In the genomic region with DNA sequence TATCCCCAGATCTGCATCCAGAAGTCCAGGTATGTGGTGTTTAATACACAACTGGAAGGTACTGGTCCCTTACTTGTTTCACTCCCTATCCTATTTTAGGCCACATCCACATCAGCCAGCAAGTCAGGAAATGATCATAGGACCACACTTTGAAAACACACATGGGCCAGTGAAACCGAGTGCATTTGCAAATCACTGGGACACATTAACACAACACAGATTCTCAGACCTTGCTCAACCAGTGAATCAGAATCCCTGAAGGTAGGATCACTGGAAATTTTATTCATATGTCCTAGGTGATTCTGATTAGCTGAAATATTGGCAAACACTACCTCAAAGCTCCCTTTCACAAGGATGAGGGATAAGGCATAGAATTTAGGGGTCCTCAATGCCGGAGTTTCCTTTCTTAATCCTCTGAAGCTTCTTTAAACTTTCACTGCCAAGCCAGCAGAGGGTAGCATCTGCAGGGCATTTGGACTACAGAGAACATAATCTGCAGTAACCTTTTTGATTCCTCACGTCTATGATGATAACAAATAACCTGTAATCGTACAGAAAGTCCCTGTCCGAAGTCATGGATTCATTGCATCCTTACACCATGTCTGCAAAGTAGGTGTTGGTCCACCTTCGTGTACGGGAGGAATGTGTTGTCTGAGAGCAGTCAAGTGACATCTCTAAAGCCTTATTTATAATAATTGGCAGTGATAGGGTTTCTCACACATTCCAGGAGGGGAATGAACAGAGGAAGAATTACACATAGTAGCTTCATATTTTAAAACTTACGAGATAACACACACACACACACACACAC, we compare ENCODE assay signal across 11 cellular contexts. TPM values are rescaled to one million over a fixed set of nuclear protein-coding genes. Genes with fewer than 3 reads are reported as not detected.
A peak's percentile ranks its signal among the peaks of the same experiment; 100 is the strongest.
DNase-seq lines count a peak whose midpoint lies in the region; ATAC-seq, FAIRE-seq and TF ChIP-seq lines count a peak whose summit lies in the region.
"Had no signal": no experiment of that assay in that cellular context is flagged by ENCODE, and none has a peak within 500 bp of the region (broad histone marks: within the 10 kb centered on the region; RNA-seq: fewer than 3 reads in every experiment).

No MANE protein-coding gene starts in this region.

- H3K27me3 ChIP-seq in HCT116 (ENCODE audit: insufficient read depth, low read length) (no peaks in the 10 kb centered on the region), mammary epithelial cell (ENCODE audit: insufficient read depth, low read length) (no peaks in the 10 kb centered on the region), Peyer's patch (no peaks in the 10 kb centered on the region)

- H3K9ac ChIP-seq in HCT116 (ENCODE audit: low read length) (no peak overlapping the region), mammary epithelial cell (ENCODE audit: insufficient read depth, low read length) (no peak overlapping the region), kidney (ENCODE audit: low read length in 2 of 2) (no peak overlapping the region)

- CTCF ChIA-PET in HCT116 (lab: Charles Lee) = interaction anchor here (0.6 to 2.5 kb wide), 12 partner anchors 15 to 390 kb away, joined by 3 to 14 read pairs (median 4); no protein-coding TSS in a partner anchor
- CTCF ChIA-PET in mammary epithelial cell (lab: Charles Lee; ENCODE audit: low non-redundant PET) = interaction anchor here (0.5 to 0.7 kb wide), 2 partner anchors 13 to 99 kb away, joined by 3 read pairs; no protein-coding TSS in a partner anchor

- H4K20me1 ChIP-seq in HCT116 (ENCODE audit: insufficient read depth) (no peaks in the 10 kb centered on the region), mammary epithelial cell (ENCODE audit: insufficient read depth, low read length) (no peaks in the 10 kb centered on the region)

- no peak for TF ChIP-seq POLR2A in HCT116 (IDR thresholded peaks at IDR 0.05; ENCODE audit: borderline replicate concordance, extremely low read depth, insufficient read depth, insufficient read length)
- TF ChIP-seq POLR2A in Peyer's patch (IDR thresholded peaks at IDR 0.05) = no peak

- 46% methylated on average over 8 of the region's 8 CpGs for WGBS in mammary epithelial cell (ENCODE audit: low coverage, missing lambda C conversion rate)

- H3K9me3 ChIP-seq in HCT116 (ENCODE audit: control insufficient read depth in 1 of 2, insufficient read depth in 1 of 2, low read depth in 1 of 2, low read length in 2 of 2) = no peaks in the 10 kb centered on the region
- no peaks in the 10 kb centered on the region for H3K9me3 ChIP-seq in mammary epithelial cell (replicated peaks; ENCODE audit: insufficient read depth, low read length)
- H3K9me3 ChIP-seq in kidney (ENCODE audit: control insufficient read depth in 1 of 2, low read length in 2 of 2) = no peaks in the 10 kb centered on the region
- no peaks in the 10 kb centered on the region for H3K9me3 ChIP-seq in Peyer's patch

- POLR2A ChIA-PET in HCT116 (lab: Charles Lee) = no interaction called here

- dilution Hi-C loops in mammary epithelial cell (cut with HindIII; ENCODE audit: low sequenced_read_pairs) = loop anchor here (5.0 kb wide), 1 partner anchor 77 kb away; no protein-coding TSS in a partner anchor

- H3K4me3 ChIP-seq in HCT116 (replicated peaks in 1 of 2; ENCODE audit: low read depth in 1 of 2, low read length in 2 of 2) (no peak overlapping the region), mammary epithelial cell (replicated peaks in 1 of 3; ENCODE audit: insufficient read depth in 1 of 3, low read depth in 2 of 3, low read length in 3 of 3) (no peak overlapping the region), kidney (ENCODE audit: low read length in 2 of 2) (no peak overlapping the region), Peyer's patch (no peak overlapping the region)

- H3K27ac ChIP-seq in HCT116 (ENCODE audit: low read depth, low read length) (no peak overlapping the region), mammary epithelial cell (ENCODE audit: insufficient read depth, low read depth, low read length) (no peak overlapping the region), kidney (ENCODE audit: low read depth in 2 of 2, low read length in 2 of 2) (no peak overlapping the region), Peyer's patch (no peak overlapping the region)
- H3K27ac ChIP-seq: HL-60 had no signal

- no TSS peak for BruUV-seq in HCT116 (replicated peaks; lab: Mats Ljungman, UMichigan)
- no TSS peak for BruUV-seq in mammary epithelial cell (replicated peaks; lab: Mats Ljungman, UMichigan)

- intact Hi-C loops in HCT116 (cut with micrococcal nuclease) (loop anchor here (1.0 to 5.0 kb wide), 3 partner anchors 99 to 432 kb away; no protein-coding TSS in a partner anchor), mammary epithelial cell (cut with micrococcal nuclease) (loop anchor here (1.0 kb wide), 3 partner anchors 99 to 139 kb away; no protein-coding TSS in a partner anchor), kidney (cut with DNase I) (loop anchor here (10.0 kb wide), 1 partner anchor 104 kb away; no protein-coding TSS in a partner anchor)

- peaks cover 9 to 43% of the 10 kb centered on the region in 2 experiments for H3K4me1 ChIP-seq in HCT116 (ENCODE audit: control insufficient read depth in 1 of 2, insufficient read depth in 2 of 2, low read length in 2 of 2)
- peaks cover 77% of the 10 kb centered on the region for H3K4me1 ChIP-seq in mammary epithelial cell (ENCODE audit: insufficient read depth, low read length)
- no peaks in the 10 kb centered on the region for H3K4me1 ChIP-seq in kidney (ENCODE audit: control insufficient read depth in 1 of 2, insufficient read depth in 1 of 2, low read depth in 1 of 2, low read length in 2 of 2)
- H3K4me1 ChIP-seq in Peyer's patch = no peaks in the 10 kb centered on the region

- peak; percentile 90 for TF ChIP-seq RAD21 in HCT116 (IDR thresholded peaks at IDR 0.05; ENCODE audit: low read depth)

- H3K9me2 ChIP-seq in HCT116 (ENCODE audit: insufficient read depth) = no peaks in the 10 kb centered on the region

- no peaks in the 10 kb centered on the region for H3K79me2 ChIP-seq in HCT116 (ENCODE audit: insufficient read depth, low read length)
- H3K79me2 ChIP-seq in mammary epithelial cell (ENCODE audit: insufficient read depth, low read length) = no peaks in the 10 kb centered on the region

- no peak for FAIRE-seq in kidney (lab: Jason Lieb, UNC)
- FAIRE-seq: GM18507 had no signal

- RAD21 ChIA-PET in HCT116 (lab: Charles Lee; ENCODE audit: low non-redundant PET in 1 of 2, low total read pairs in 2 of 2, uncharacterized antibody in 2 of 2, unreplicated experiment in 2 of 2) = interaction anchor here (0.7 to 1.3 kb wide), 4 partner anchors 15 to 135 kb away, joined by 3 to 4 read pairs (median 3); no protein-coding TSS in a partner anchor

- in situ Hi-C loops in mammary epithelial cell (cut with MboI; ENCODE audit: low sequenced_read_pairs in 2 of 2) = loop anchor here in 1 of 2 donors (25.0 kb wide), 1 partner anchor 107 kb away; no protein-coding TSS in a partner anchor

- no peaks in the 10 kb centered on the region for H3K36me3 ChIP-seq in HCT116 (ENCODE audit: control insufficient read depth in 1 of 2, insufficient read depth in 2 of 2, low read length in 2 of 2)
- no peaks in the 10 kb centered on the region for H3K36me3 ChIP-seq in mammary epithelial cell (ENCODE audit: insufficient read depth, low read length)
- no peaks in the 10 kb centered on the region for H3K36me3 ChIP-seq in kidney (ENCODE audit: control insufficient read depth in 1 of 2, insufficient read depth in 2 of 2, low read length in 2 of 2)
- H3K36me3 ChIP-seq in Peyer's patch = no peaks in the 10 kb centered on the region

- ATAC-seq in HCT116 (no peak), HG03460 (IDR thresholded peaks at IDR 0.05; ENCODE audit: unreplicated experiment) (no peak)

- H3K4me2 ChIP-seq in HCT116 (ENCODE audit: low read length) (no peak overlapping the region), mammary epithelial cell (ENCODE audit: insufficient read depth, low read depth, low read length) (no peak overlapping the region)

- peak; percentile 27 for DNase-seq in 8988T
- DNase-seq in HCT116 (ENCODE audit: low read depth, low spot score) = no peak
- DNase-seq in mammary epithelial cell = peak; percentile 54
- no peak for DNase-seq in kidney
- DNase-seq in NCI-H446 treated with DMSO at 0.1 percent for 48 hours (lab: John Stamatoyannopoulos, UW) = no peak
- no peak for DNase-seq in NCI-H2227 (lab: John Stamatoyannopoulos, UW; ENCODE audit: unreplicated experiment)
- no peak for DNase-seq in Peyer's patch
- DNase-seq: NCI-H2081 treated with DMSO at 0.1 percent for 48 hours had no signal

- no peak overlapping the region for H2AFZ ChIP-seq in HCT116 (ENCODE audit: low read depth, low read length, poor library complexity, severe bottlenecking)
- peak overlapping the region; percentile 3 for H2AFZ ChIP-seq in mammary epithelial cell (ENCODE audit: low read depth, low read length)

- TF ChIP-seq CTCF in HCT116 (IDR thresholded peaks at IDR 0.05 in 2 of 3, conservative IDR thresholded peaks at IDR 0.05 in 1 of 3; ENCODE audit: borderline replicate concordance in 1 of 3, insufficient read depth in 1 of 3, low read depth in 2 of 3, low read length in 2 of 3) (peak; percentile 48 to 94 (median 58)), mammary epithelial cell (conservative IDR thresholded peaks at IDR 0.05 in 1 of 2, IDR thresholded peaks at IDR 0.05 in 1 of 2; ENCODE audit: extremely low read depth in 1 of 2, insufficient read depth in 1 of 2, low read depth in 1 of 2, low read length in 2 of 2) (peak; percentile 28 to 52), kidney (IDR thresholded peaks at IDR 0.05; ENCODE audit: borderline replicate concordance, extremely low read depth, insufficient read depth) (peak; percentile 22), Peyer's patch (IDR thresholded peaks at IDR 0.05) (no peak)

TF ChIP-seq in HCT116, 20 proteins besides CTCF, POLR2A, EP300 and RAD21 (continues in another document):
- TF ChIP-seq EGR1 (IDR thresholded peaks at IDR 0.05; ENCODE audit: low read depth) (no peak), POLR2AphosphoS5 (IDR thresholded peaks at IDR 0.05; ENCODE audit: low read depth, low read length) (no peak), ZNF274 (IDR thresholded peaks at IDR 0.05; ENCODE audit: low read depth, low read length) (no peak), TCF7L2 (IDR thresholded peaks at IDR 0.05; ENCODE audit: borderline replicate concordance, extremely low read depth, insufficient read depth, insufficient read length) (no peak), SP1 (IDR thresholded peaks at IDR 0.05; ENCODE audit: low read depth) (no peak), CEBPB (IDR thresholded peaks at IDR 0.05; ENCODE audit: low read depth) (no peak), CBX3 (IDR thresholded peaks at IDR 0.05; ENCODE audit: low read depth) (no peak), SIN3A (IDR thresholded peaks at IDR 0.05; ENCODE audit: low read depth) (no peak), EZH2phosphoT487 (IDR thresholded peaks at IDR 0.05; ENCODE audit: borderline replicate concordance) (no peak), ZFX (IDR thresholded peaks at IDR 0.05) (no peak)

RNA-seq across cellular contexts. Expression of a gene that starts 11.0 kb away (rescaled TPM):
- total RNA-seq in HCT116 (2021; ENCODE audit: unreplicated experiment) = 14.3 TPM
- 17.5 and 19.4 TPM in 2 replicates for polyA plus RNA-seq in HCT116 (2012)
- total RNA-seq in mammary epithelial cell = 10 to 100 TPM; 17.3 to 38.6 TPM
- 21.6 TPM for polyA plus RNA-seq in mammary epithelial cell
- 34.9 TPM for polyA minus RNA-seq in mammary epithelial cell
- total RNA-seq in kidney = 21.7 TPM
- 20.1 TPM for polyA plus RNA-seq in kidney (ENCODE audit: insufficient read depth, low read depth, low replicate concordance)
- total RNA-seq in Peyer's patch = 10 to 100 TPM in 1 of 4 donors, 1 to 10 TPM in 3; 1.6 to 26.4 (median 5.7) TPM

Comparison
In these comparisons a context has a peak if more than half of its experiments do, and no peak if none do; other contexts are left out.
1. DNase-seq: peak in 8988T (single experiment) and mammary epithelial cell (single experiment); none in HCT116 (single experiment), kidney (single experiment), NCI-H446 treated with DMSO at 0.1 percent for 48 hours (single experiment), NCI-H2227 (single experiment) and Peyer's patch (0 of 3).
2. CTCF ChIP-seq: peak in HCT116 (3 of 3), mammary epithelial cell (2 of 2) and kidney (single experiment); none in Peyer's patch (0 of 6).